ENCODE assay signal across 29 cellular contexts in the genomic region with DNA sequence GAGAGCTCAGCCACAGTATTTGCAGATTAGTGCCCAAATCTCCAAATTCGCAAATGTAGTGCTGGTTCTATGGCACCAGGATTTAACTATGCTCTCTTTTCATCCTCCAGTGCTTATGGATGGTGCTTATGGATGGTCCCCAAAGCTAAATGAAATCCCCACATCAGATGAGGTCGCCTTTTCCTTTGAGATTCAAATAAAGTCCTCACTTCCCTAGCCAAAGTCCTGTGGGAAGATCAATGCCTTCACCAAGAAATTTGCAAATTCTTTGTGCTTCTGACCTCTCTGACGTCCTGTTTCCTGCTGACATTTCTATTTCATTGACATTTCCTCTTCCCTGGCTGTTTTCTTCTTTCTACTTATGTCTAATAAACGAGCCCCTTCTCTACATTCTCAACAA.
"Had no signal": no experiment of that assay in that cellular context is flagged by ENCODE, and none has a peak within 500 bp of the region (broad histone marks: within the 10 kb centered on the region; RNA-seq: fewer than 3 reads in every experiment).

No MANE protein-coding gene starts in this region.

- DNase-seq: activated CD4-positive, alpha-beta T cell treated with anti-CD3 and anti-CD28 coated beads for 48 hours; activated CD4-positive, alpha-beta T cell treated with anti-CD3 and anti-CD28 coated beads, Interleukin-2, amount 50 U/mL, for 48 hours; activated CD8-positive, alpha-beta memory T cell treated with anti-CD3 and anti-CD28 coated beads for 24 hours; activated gamma-delta T cell; activated naive CD4-positive, alpha-beta T cell treated with anti-CD3 and anti-CD28 coated beads, Interleukin-2, amount 10 ng/mL, durations not matched to agents 7 days and 5 days; activated naive CD8-positive, alpha-beta T cell treated with anti-CD3 and anti-CD28 coated beads, Interleukin-2, amount 10 ng/mL, durations not matched to agents 7 days and 5 days; brain microvascular endothelial cell; caudate nucleus; cortex of kidney; effector memory CD8-positive, alpha-beta T cell; head of caudate nucleus; hippocampal formation; kidney; left colon; midbrain; naive thymus-derived CD4-positive, alpha-beta T cell; posterior cingulate gyrus; right lobe of liver; stimulated activated CD4-positive, alpha-beta T cell treated with anti-CD3 and anti-CD28 coated beads, Interleukin-2, amount 100 ng/mL, for 48 hours; stimulated activated naive CD8-positive, alpha-beta T cell treated with anti-CD3 and anti-CD28 coated beads, Interleukin-15, Interleukin-2, amounts not matched to agents 100 U/mL and 50 U/mL, for 24 hours; T-helper 9 cell; testis; transverse colon had no signal

- H3K4me3 ChIP-seq: right lobe of liver, testis, transverse colon had no signal

- H3K27me3 ChIP-seq: brain microvascular endothelial cell, right lobe of liver, testis, transverse colon had no signal

- H3K4me1 ChIP-seq: right lobe of liver, testis, transverse colon had no signal

- H3K27ac ChIP-seq: brain microvascular endothelial cell, right lobe of liver, testis, transverse colon, VCaP had no signal

- ATAC-seq: activated CD4-positive, CD25-positive, alpha-beta regulatory T cell treated with anti-CD3 and anti-CD28 coated beads, Interleukin-2, amount 50 U/mL, for 24 hours; effector memory CD8-positive, alpha-beta T cell; left colon; right lobe of liver; stimulated activated naive CD8-positive, alpha-beta T cell treated with anti-CD3 and anti-CD28 coated beads, Interleukin-15, Interleukin-2, amounts not matched to agents 100 U/mL and 50 U/mL, for 24 hours had no signal

- H3K36me3 ChIP-seq: brain microvascular endothelial cell, right lobe of liver, transverse colon had no signal

- FAIRE-seq: astrocyte, endothelial cell of umbilical vein, kidney, TTC549, urothelium cell line had no signal

- H3K9me3 ChIP-seq: right lobe of liver, testis, transverse colon had no signal
